ENCODE assay signal across 19 cellular contexts in genomic region chr19:10805075-10805757, GRCh38. TPM values are rescaled to one million over a fixed set of nuclear protein-coding genes. Genes with fewer than 3 reads are reported as not detected.
DNase-seq lines count a peak whose midpoint lies in the region; ATAC-seq, FAIRE-seq and TF ChIP-seq lines count a peak whose summit lies in the region.
"Had no signal": no experiment of that assay in that cellular context is flagged by ENCODE, and none has a peak within 500 bp of the region (broad histone marks: within the 10 kb centered on the region; RNA-seq: fewer than 3 reads in every experiment).

No MANE protein-coding gene starts in this region.

- H3K4me1 ChIP-seq in PC-3 (ENCODE audit: insufficient read depth, low read length): peaks cover 10% of the 10 kb centered on the region; the same call in 1 of the 2 replicates

- peak overlapping the region; percentile 62 for H3K27ac Mint-ChIP-seq in activated naive CD4-positive, alpha-beta T cell treated with anti-CD3 and anti-CD28 coated beads, Interleukin-2, amount 10 ng/mL, durations not matched to agents 7 days and 5 days
- H3K27ac Mint-ChIP-seq in stimulated activated naive B cell treated with anti-CD40 and anti-IgM and Interleukin-4, amounts not matched to agents 10 μg/mL and 1 μg/mL and 100 μg/mL, for 72 hours: peak overlapping the region; percentile 78
- H3K27ac Mint-ChIP-seq: brain, memory B cell had no signal

- peaks cover 21% of the 10 kb centered on the region for H3K4me1 Mint-ChIP-seq in activated naive CD4-positive, alpha-beta T cell treated with anti-CD3 and anti-CD28 coated beads, Interleukin-2, amount 10 ng/mL, durations not matched to agents 7 days and 5 days
- peaks cover 7 to 8% of the 10 kb centered on the region in 2 donors for H3K4me1 Mint-ChIP-seq in stimulated activated naive B cell treated with anti-CD40 and anti-IgM and Interleukin-4, amounts not matched to agents 10 μg/mL and 1 μg/mL and 100 μg/mL, for 72 hours
- H3K4me1 Mint-ChIP-seq: brain had no signal

- POLR2A ChIA-PET in PC-3 (lab: Charles Lee; ENCODE audit: unreplicated experiment): no interaction called here

- CTCF ChIA-PET in activated naive CD4-positive, alpha-beta T cell treated with anti-CD3 and anti-CD28 coated beads, Interleukin-2, amount 10 ng/mL, durations not matched to agents 7 days and 5 days (lab: Charles Lee): interaction anchor here (1.5 kb wide), 1 partner anchor 53 kb away, joined by 3 read pairs; no protein-coding TSS in a partner anchor
- CTCF ChIA-PET in PC-3 (lab: Charles Lee): no interaction called here

- no peak overlapping the region for H2AFZ ChIP-seq in PC-3 (ENCODE audit: low read length)

- FAIRE-seq in bronchial epithelial cell (lab: Jason Lieb, UNC): peak; percentile 32
- FAIRE-seq: D721Med, GM18507 had no signal

- H3K27me3 ChIP-seq in PC-3 (ENCODE audit: low read length): no peaks in the 10 kb centered on the region
- H3K27me3 ChIP-seq in bronchial epithelial cell (ENCODE audit: control insufficient read depth, insufficient read depth, low read length): no peaks in the 10 kb centered on the region
- H3K27me3 ChIP-seq: sigmoid colon had no signal

- H3K27me3 Mint-ChIP-seq in activated naive CD4-positive, alpha-beta T cell treated with anti-CD3 and anti-CD28 coated beads, Interleukin-2, amount 10 ng/mL, durations not matched to agents 7 days and 5 days: no peaks in the 10 kb centered on the region
- H3K27me3 Mint-ChIP-seq in stimulated activated naive B cell treated with anti-CD40 and anti-IgM and Interleukin-4, amounts not matched to agents 10 μg/mL and 1 μg/mL and 100 μg/mL, for 72 hours: no peaks in the 10 kb centered on the region
- H3K27me3 Mint-ChIP-seq: brain, memory B cell had no signal

- H3K36me3 Mint-ChIP-seq in activated naive CD4-positive, alpha-beta T cell treated with anti-CD3 and anti-CD28 coated beads, Interleukin-2, amount 10 ng/mL, durations not matched to agents 7 days and 5 days: peaks cover 45% of the 10 kb centered on the region
- H3K36me3 Mint-ChIP-seq in stimulated activated naive B cell treated with anti-CD40 and anti-IgM and Interleukin-4, amounts not matched to agents 10 μg/mL and 1 μg/mL and 100 μg/mL, for 72 hours: peaks cover 39 to 63% of the 10 kb centered on the region in 2 donors

- H3K9me3 ChIP-seq in PC-3 (ENCODE audit: low read length): no peaks in the 10 kb centered on the region
- H3K9me3 ChIP-seq: sigmoid colon had no signal

- no peak overlapping the region for H3K27ac ChIP-seq in PC-3 (ENCODE audit: low read length)
- H3K27ac ChIP-seq: sigmoid colon had no signal

- no peaks in the 10 kb centered on the region for H3K79me2 ChIP-seq in PC-3 (ENCODE audit: low read length)

- H3K9ac ChIP-seq in PC-3 (ENCODE audit: low read length): no peak overlapping the region

- DNase-seq in activated naive CD4-positive, alpha-beta T cell treated with anti-CD3 and anti-CD28 coated beads, Interleukin-2, amount 10 ng/mL, durations not matched to agents 7 days and 5 days: no peak
- DNase-seq in activated naive CD4-positive, alpha-beta T cell treated with anti-CD3 and anti-CD28 coated beads, Interleukin-2, amount 50 U/mL, for 16 hours: no peak
- no peak for DNase-seq in PC-3
- no peak for DNase-seq in bronchial epithelial cell (ENCODE audit: low read depth)
- no peak for DNase-seq in stimulated activated naive B cell treated with anti-CD40 and anti-IgM and Interleukin-4, amounts not matched to agents 10 μg/mL and 1 μg/mL and 100 μg/mL, for 72 hours
- no peak for DNase-seq in NCI-H1694 treated with DMSO at 0.1 percent for 48 hours (lab: John Stamatoyannopoulos, UW)
- DNase-seq in activated gamma-delta T cell treated with Interleukin-2 at 50 U/mL for 16 hours: no peak
- DNase-seq: ACHN; activated CD4-positive, CD25-positive, alpha-beta regulatory T cell; activated T-cell treated with anti-CD3 and anti-CD28 coated beads, Interleukin-2, amount 50 U/mL, for 48 hours; effector CD4-positive, alpha-beta T cell; NCI-H1092 treated with DMSO at 0.1 percent for 48 hours; sigmoid colon; stimulated activated CD4-positive, alpha-beta T cell treated with anti-CD3 and anti-CD28 coated beads, Interleukin-4, amount 100 ng/mL, for 4 hours had no signal

- H3K4me3 ChIP-seq in PC-3 (ENCODE audit: low read length): no peak overlapping the region
- no peak overlapping the region for H3K4me3 ChIP-seq in bronchial epithelial cell (ENCODE audit: low read depth, low read length)
- H3K4me3 ChIP-seq: sigmoid colon had no signal

- no peaks in the 10 kb centered on the region for H3K9me2 ChIP-seq in PC-3 (replicated peaks; ENCODE audit: low read length)

- BruUV-seq in PC-3 (replicated peaks; lab: Mats Ljungman, UMichigan): TSS peak; percentile 13

- H3K4me2 ChIP-seq in PC-3 (ENCODE audit: low read length): no peak overlapping the region

- intact Hi-C loops in PC-3 (cut with micrococcal nuclease): no loop called here

- ATAC-seq in PC-3 (no peak), GM19455 (IDR thresholded peaks at IDR 0.05; ENCODE audit: unreplicated experiment) (no peak)
- no peak for ATAC-seq in stimulated activated naive B cell treated with anti-CD40 and anti-IgM and Interleukin-4, amounts not matched to agents 10 μg/mL and 1 μg/mL and 100 μg/mL, for 72 hours (replicated peaks)

- no peaks in the 10 kb centered on the region for H3K9me3 Mint-ChIP-seq in activated naive CD4-positive, alpha-beta T cell treated with anti-CD3 and anti-CD28 coated beads, Interleukin-2, amount 10 ng/mL, durations not matched to agents 7 days and 5 days
- no peaks in the 10 kb centered on the region for H3K9me3 Mint-ChIP-seq in stimulated activated naive B cell treated with anti-CD40 and anti-IgM and Interleukin-4, amounts not matched to agents 10 μg/mL and 1 μg/mL and 100 μg/mL, for 72 hours
- H3K9me3 Mint-ChIP-seq: memory B cell had no signal

- no peak for TF ChIP-seq CTCF in PC-3 (conservative IDR thresholded peaks at IDR 0.05; ENCODE audit: low read depth, low read length)
- TF ChIP-seq CTCF in bronchial epithelial cell (IDR thresholded peaks at IDR 0.05; ENCODE audit: insufficient read depth, low read length, severe bottlenecking): no peak

- H4K20me1 ChIP-seq in PC-3 (ENCODE audit: low read length): no peaks in the 10 kb centered on the region

- H3K4me3 Mint-ChIP-seq in activated naive CD4-positive, alpha-beta T cell treated with anti-CD3 and anti-CD28 coated beads, Interleukin-2, amount 10 ng/mL, durations not matched to agents 7 days and 5 days: no peak overlapping the region
- H3K4me3 Mint-ChIP-seq in stimulated activated naive B cell treated with anti-CD40 and anti-IgM and Interleukin-4, amounts not matched to agents 10 μg/mL and 1 μg/mL and 100 μg/mL, for 72 hours: no peak overlapping the region
- H3K4me3 Mint-ChIP-seq: brain, memory B cell had no signal

- H3F3A ChIP-seq in PC-3 (ENCODE audit: low read length, unreplicated experiment): no peaks in the 10 kb centered on the region

- peaks cover 61% of the 10 kb centered on the region for H3K36me3 ChIP-seq in PC-3 (ENCODE audit: low read depth, low read length)
- peaks cover 23% of the 10 kb centered on the region for H3K36me3 ChIP-seq in bronchial epithelial cell (ENCODE audit: control insufficient read depth, insufficient read depth, low read length)

RNA-seq across cellular contexts. Expression of gene TMED1, which starts 30.8 kb away (rescaled TPM):
- total RNA-seq in PC-3 (2014; rRNA removed) (81.2 and 94.6 TPM in 2 replicates), bronchial epithelial cell (42.0 and 45.3 TPM in 2 replicates)

RNA-seq across cellular contexts. Expression of gene C19orf38, which starts 43.0 kb away (rescaled TPM):
- total RNA-seq in PC-3 (2014; rRNA removed): 0.07 and 0.63 TPM in 2 replicates
- 0.26 and 0.38 TPM in 2 replicates for total RNA-seq in bronchial epithelial cell
